Comparison of ENCODE assay signal across 7 cellular contexts in the genomic region with DNA sequence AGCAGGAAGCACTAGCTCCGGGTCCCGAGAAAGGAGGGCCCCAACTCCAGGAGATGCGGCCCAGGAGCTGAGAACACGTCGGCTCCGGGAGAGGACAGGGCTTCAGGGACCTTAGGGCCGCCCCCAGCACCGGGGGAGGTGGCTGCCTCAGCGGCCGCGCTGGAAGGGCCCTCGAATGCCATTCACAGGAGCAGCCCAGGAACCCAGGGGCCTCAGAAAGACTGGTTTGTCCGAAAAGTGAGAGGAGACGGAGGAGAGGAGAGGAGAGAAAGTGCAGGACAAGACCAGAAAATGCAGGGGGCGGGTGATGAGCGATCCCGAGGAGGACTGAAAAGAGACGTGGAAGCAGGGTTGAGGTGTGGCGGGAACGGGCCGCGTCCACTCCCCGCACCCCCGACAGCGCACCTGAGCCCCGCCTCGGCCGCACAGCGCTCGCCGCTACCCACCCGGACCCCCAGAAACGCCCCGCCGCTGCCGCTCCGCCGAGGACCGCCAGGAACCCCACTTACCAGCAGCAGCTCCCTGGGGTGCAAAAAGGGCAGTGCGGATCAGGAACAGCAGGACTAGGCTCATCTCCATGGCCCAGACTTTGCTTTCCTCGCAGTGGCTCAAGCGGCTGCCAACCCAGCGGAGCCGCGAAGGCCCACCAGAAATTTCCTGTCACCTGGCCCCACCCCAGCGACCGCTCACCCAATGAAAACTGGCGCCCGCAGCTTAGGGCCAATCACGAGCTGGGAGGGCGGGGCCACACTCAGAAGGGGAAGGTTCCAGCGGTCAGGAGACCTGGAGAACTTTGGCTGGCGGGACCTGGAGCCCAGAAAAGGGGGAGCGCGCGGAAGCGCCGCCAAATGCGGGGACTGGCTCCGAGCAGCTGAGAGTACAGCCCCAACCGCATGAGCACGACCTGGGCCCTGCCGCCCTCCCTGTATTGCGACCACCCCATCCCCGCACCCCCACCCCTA. TPM values are rescaled to one million over a fixed set of nuclear protein-coding genes. Genes with fewer than 3 reads are reported as not detected.
A peak's percentile ranks its signal among the peaks of the same experiment; 100 is the strongest.
DNase-seq lines count a peak whose midpoint lies in the region; ATAC-seq and TF ChIP-seq lines count a peak whose summit lies in the region.

No MANE protein-coding gene starts in this region.

- peaks cover 0 to 25% of the 10 kb centered on the region in 2 donors for H3K27me3 ChIP-seq in left lung

- intact Hi-C loops in left lung (cut with DNase I) = no loop called here

- H3K27ac ChIP-seq in left lung = peak overlapping the region in 1 of 2 donors; percentile 48

- H3K9me3 ChIP-seq in left lung = no peaks in the 10 kb centered on the region

- H3K4me1 ChIP-seq in left lung = peaks cover 0 to 34% of the 10 kb centered on the region in 2 donors

- TF ChIP-seq CTCF in left lung (IDR thresholded peaks at IDR 0.05) = no peak

- DNase-seq in NCI-H2196 (lab: John Stamatoyannopoulos, UW; ENCODE audit: unreplicated experiment) (peak; percentile 88), cortex of kidney (lab: John Stamatoyannopoulos, UW) (peak; percentile 46), left lung (peak; percentile 95 to 96)
- peak; percentile 88 for DNase-seq in activated CD4-positive, alpha-beta T cell treated with anti-CD3 and anti-CD28 coated beads for 48 hours
- peak; percentile 87 to 89 for DNase-seq in stimulated activated CD4-positive, alpha-beta T cell treated with anti-CD3 and anti-CD28 coated beads, Interleukin-2, amount 100 ng/mL, for 24 hours

- ATAC-seq in GM18502 (IDR thresholded peaks at IDR 0.05; ENCODE audit: poor library complexity, unreplicated experiment) = peak; percentile 76
- peak; percentile 79 for ATAC-seq in HG02678 (IDR thresholded peaks at IDR 0.05; ENCODE audit: unreplicated experiment)
- ATAC-seq in left lung = peak; percentile 87

- H3K36me3 ChIP-seq in left lung = no peaks in the 10 kb centered on the region

- peak overlapping the region; percentile 59 to 63 for H3K4me3 ChIP-seq in left lung

RNA-seq across cellular contexts. Expression of a gene that starts 25.4 kb away (rescaled TPM):
- 100 to 1,000 TPM in 1 of 2 donors, 10 to 100 TPM in 1; 98.3 to 197 TPM for total RNA-seq in left lung
